ENCODE assay signal across 19 cellular contexts in genomic region chr18:26618130-26618529, GRCh38.
"Had no signal": no experiment of that assay in that cellular context is flagged by ENCODE, and none has a peak within 500 bp of the region (broad histone marks: within the 10 kb centered on the region; RNA-seq: fewer than 3 reads in every experiment).

No MANE protein-coding gene starts in this region.

- DNase-seq: activated CD4-positive, alpha-beta T cell treated with anti-CD3 and anti-CD28 coated beads, Interleukin-2, amount 50 U/mL, for 4 hours; activated CD4-positive, CD25-positive, alpha-beta regulatory T cell treated with anti-CD3 and anti-CD28 coated beads, Interleukin-2, amount 50 U/mL, for 72 hours; activated CD8-positive, alpha-beta memory T cell treated with anti-CD3 and anti-CD28 coated beads, Interleukin-2, amount 10 ng/mL, durations not matched to agents 7 days and 5 days; activated gamma-delta T cell; activated T-cell treated with anti-CD3 and anti-CD28 coated beads, Interleukin-2, amount 50 U/mL, for 48 hours; esophagus squamous epithelium; foreskin fibroblast; glutamatergic neuron; immature natural killer cell; left cardiac atrium; naive thymus-derived CD4-positive, alpha-beta T cell; posterior cingulate gyrus; right cardiac atrium; transverse colon had no signal

- H3K27ac Mint-ChIP-seq: activated CD8-positive, alpha-beta memory T cell treated with anti-CD3 and anti-CD28 coated beads, Interleukin-2, amount 10 ng/mL, durations not matched to agents 7 days and 5 days; activated naive CD8-positive, alpha-beta T cell; immature natural killer cell; naive thymus-derived CD4-positive, alpha-beta T cell; stimulated activated effector memory CD8-positive, alpha-beta T cell treated with anti-CD3 and anti-CD28 coated beads, Interleukin-12 subunit alpha, Interleukin-12 subunit beta, amount 100 ng/mL, for 72 hours had no signal

- ATAC-seq: activated CD8-positive, alpha-beta memory T cell treated with anti-CD3 and anti-CD28 coated beads, Interleukin-2, amount 10 ng/mL, durations not matched to agents 7 days and 5 days; left cardiac atrium; naive thymus-derived CD4-positive, alpha-beta T cell; right cardiac atrium; stimulated activated effector memory CD8-positive, alpha-beta T cell treated with anti-CD3 and anti-CD28 coated beads, Interleukin-12 subunit alpha, Interleukin-12 subunit beta, amount 100 ng/mL, for 72 hours had no signal

- H3K4me3 ChIP-seq: cardiac muscle cell, esophagus squamous epithelium, lung, transverse colon had no signal

- H3K4me3 Mint-ChIP-seq: activated CD8-positive, alpha-beta memory T cell treated with anti-CD3 and anti-CD28 coated beads, Interleukin-2, amount 10 ng/mL, durations not matched to agents 7 days and 5 days; activated naive CD8-positive, alpha-beta T cell; immature natural killer cell; naive thymus-derived CD4-positive, alpha-beta T cell; stimulated activated effector memory CD8-positive, alpha-beta T cell treated with anti-CD3 and anti-CD28 coated beads, Interleukin-12 subunit alpha, Interleukin-12 subunit beta, amount 100 ng/mL, for 72 hours had no signal

- FAIRE-seq: colon had no signal

- H3K27ac ChIP-seq: cardiac muscle cell, esophagus squamous epithelium, transverse colon had no signal

- H3K36me3 ChIP-seq: cardiac muscle cell, esophagus squamous epithelium, transverse colon had no signal

- H3K4me1 ChIP-seq: transverse colon had no signal

- H3K9me3 ChIP-seq: esophagus squamous epithelium, transverse colon had no signal

- H3K4me1 Mint-ChIP-seq: activated CD8-positive, alpha-beta memory T cell treated with anti-CD3 and anti-CD28 coated beads, Interleukin-2, amount 10 ng/mL, durations not matched to agents 7 days and 5 days; immature natural killer cell; naive thymus-derived CD4-positive, alpha-beta T cell; stimulated activated effector memory CD8-positive, alpha-beta T cell treated with anti-CD3 and anti-CD28 coated beads, Interleukin-12 subunit alpha, Interleukin-12 subunit beta, amount 100 ng/mL, for 72 hours had no signal
